In genomic region chr6:138146544-138146943, GRCh38 we compare ENCODE assay signal across 3 cellular contexts.
TF ChIP-seq lines count a peak whose summit lies in the region.

No MANE protein-coding gene starts in this region.

TF ChIP-seq in HepG2, 621 proteins besides CTCF, POLR2A, EP300 and RAD21 (continues in another document):
- TF ChIP-seq, protein P1, sequence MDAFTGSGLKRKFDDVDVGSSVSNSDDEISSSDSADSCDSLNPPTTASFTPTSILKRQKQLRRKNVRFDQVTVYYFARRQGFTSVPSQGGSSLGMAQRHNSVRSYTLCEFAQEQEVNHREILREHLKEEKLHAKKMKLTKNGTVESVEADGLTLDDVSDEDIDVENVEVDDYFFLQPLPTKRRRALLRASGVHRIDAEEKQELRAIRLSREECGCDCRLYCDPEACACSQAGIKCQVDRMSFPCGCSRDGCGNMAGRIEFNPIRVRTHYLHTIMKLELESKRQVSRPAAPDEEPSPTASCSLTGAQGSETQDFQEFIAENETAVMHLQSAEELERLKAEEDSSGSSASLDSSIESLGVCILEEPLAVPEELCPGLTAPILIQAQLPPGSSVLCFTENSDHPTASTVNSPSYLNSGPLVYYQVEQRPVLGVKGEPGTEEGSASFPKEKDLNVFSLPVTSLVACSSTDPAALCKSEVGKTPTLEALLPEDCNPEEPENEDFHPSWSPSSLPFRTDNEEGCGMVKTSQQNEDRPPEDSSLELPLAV (CRISPR knock-in tag; conservative IDR thresholded peaks at IDR 0.05; ENCODE audit: low read depth): no peak
- TF ChIP-seq ZBTB46 (CRISPR knock-in tag; IDR thresholded peaks at IDR 0.05; ENCODE audit: borderline replicate concordance) (no peak), FOXK2 (IDR thresholded peaks at IDR 0.05) (no peak), FOXA3 (CRISPR knock-in tag; IDR thresholded peaks at IDR 0.05) (no peak), FOXJ3 (CRISPR knock-in tag; IDR thresholded peaks at IDR 0.05; ENCODE audit: borderline replicate concordance) (no peak), ZFY (CRISPR knock-in tag; IDR thresholded peaks at IDR 0.05) (no peak), RFXAP (CRISPR knock-in tag; IDR thresholded peaks at IDR 0.05; ENCODE audit: borderline replicate concordance) (no peak), CHCHD3 (CRISPR knock-in tag; IDR thresholded peaks at IDR 0.05) (no peak), CERS6 (CRISPR knock-in tag; IDR thresholded peaks at IDR 0.05) (no peak), STAT6 (CRISPR knock-in tag; IDR thresholded peaks at IDR 0.05; ENCODE audit: borderline replicate concordance) (no peak), NBN (conservative IDR thresholded peaks at IDR 0.05) (no peak)

TF ChIP-seq in WTC11, 78 proteins besides CTCF, POLR2A, EP300 and RAD21:
- TF ChIP-seq IRF1 (CRISPR knock-in tag; IDR thresholded peaks at IDR 0.05) (no peak), ZNF416 (CRISPR knock-in tag; IDR thresholded peaks at IDR 0.05) (no peak), AFF4 (CRISPR knock-in tag; IDR thresholded peaks at IDR 0.05; ENCODE audit: borderline replicate concordance) (no peak)

TF ChIP-seq in H1, 55 proteins besides CTCF, POLR2A, EP300 and RAD21:
- peak; percentile 40 for TF ChIP-seq MAX (IDR thresholded peaks at IDR 0.05)
- no peak for TF ChIP-seq SRF (IDR thresholded peaks at IDR 0.05; ENCODE audit: low read depth, low read length)
- no peak for TF ChIP-seq BCL11A (IDR thresholded peaks at IDR 0.05; ENCODE audit: low read depth in 2 of 2, low read length in 2 of 2)
- TF ChIP-seq TAF1 (IDR thresholded peaks at IDR 0.05; ENCODE audit: low read depth, low read length): no peak
- TF ChIP-seq, protein P2, sequence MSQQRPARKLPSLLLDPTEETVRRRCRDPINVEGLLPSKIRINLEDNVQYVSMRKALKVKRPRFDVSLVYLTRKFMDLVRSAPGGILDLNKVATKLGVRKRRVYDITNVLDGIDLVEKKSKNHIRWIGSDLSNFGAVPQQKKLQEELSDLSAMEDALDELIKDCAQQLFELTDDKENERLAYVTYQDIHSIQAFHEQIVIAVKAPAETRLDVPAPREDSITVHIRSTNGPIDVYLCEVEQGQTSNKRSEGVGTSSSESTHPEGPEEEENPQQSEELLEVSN (IDR thresholded peaks at IDR 0.05): peak; percentile 81
- TF ChIP-seq KDM5A (IDR thresholded peaks at IDR 0.05; ENCODE audit: low read length): no peak
- TF ChIP-seq CEBPB (IDR thresholded peaks at IDR 0.05; ENCODE audit: low read depth, low read length): no peak
- no peak for TF ChIP-seq ASH2L (IDR thresholded peaks at IDR 0.05; ENCODE audit: low read length)
- TF ChIP-seq POLR2AphosphoS5 (IDR thresholded peaks at IDR 0.05; ENCODE audit: low read depth, low read length): no peak
- no peak for TF ChIP-seq TBP (IDR thresholded peaks at IDR 0.05; ENCODE audit: low read depth, low read length)
- TF ChIP-seq, protein P3, sequence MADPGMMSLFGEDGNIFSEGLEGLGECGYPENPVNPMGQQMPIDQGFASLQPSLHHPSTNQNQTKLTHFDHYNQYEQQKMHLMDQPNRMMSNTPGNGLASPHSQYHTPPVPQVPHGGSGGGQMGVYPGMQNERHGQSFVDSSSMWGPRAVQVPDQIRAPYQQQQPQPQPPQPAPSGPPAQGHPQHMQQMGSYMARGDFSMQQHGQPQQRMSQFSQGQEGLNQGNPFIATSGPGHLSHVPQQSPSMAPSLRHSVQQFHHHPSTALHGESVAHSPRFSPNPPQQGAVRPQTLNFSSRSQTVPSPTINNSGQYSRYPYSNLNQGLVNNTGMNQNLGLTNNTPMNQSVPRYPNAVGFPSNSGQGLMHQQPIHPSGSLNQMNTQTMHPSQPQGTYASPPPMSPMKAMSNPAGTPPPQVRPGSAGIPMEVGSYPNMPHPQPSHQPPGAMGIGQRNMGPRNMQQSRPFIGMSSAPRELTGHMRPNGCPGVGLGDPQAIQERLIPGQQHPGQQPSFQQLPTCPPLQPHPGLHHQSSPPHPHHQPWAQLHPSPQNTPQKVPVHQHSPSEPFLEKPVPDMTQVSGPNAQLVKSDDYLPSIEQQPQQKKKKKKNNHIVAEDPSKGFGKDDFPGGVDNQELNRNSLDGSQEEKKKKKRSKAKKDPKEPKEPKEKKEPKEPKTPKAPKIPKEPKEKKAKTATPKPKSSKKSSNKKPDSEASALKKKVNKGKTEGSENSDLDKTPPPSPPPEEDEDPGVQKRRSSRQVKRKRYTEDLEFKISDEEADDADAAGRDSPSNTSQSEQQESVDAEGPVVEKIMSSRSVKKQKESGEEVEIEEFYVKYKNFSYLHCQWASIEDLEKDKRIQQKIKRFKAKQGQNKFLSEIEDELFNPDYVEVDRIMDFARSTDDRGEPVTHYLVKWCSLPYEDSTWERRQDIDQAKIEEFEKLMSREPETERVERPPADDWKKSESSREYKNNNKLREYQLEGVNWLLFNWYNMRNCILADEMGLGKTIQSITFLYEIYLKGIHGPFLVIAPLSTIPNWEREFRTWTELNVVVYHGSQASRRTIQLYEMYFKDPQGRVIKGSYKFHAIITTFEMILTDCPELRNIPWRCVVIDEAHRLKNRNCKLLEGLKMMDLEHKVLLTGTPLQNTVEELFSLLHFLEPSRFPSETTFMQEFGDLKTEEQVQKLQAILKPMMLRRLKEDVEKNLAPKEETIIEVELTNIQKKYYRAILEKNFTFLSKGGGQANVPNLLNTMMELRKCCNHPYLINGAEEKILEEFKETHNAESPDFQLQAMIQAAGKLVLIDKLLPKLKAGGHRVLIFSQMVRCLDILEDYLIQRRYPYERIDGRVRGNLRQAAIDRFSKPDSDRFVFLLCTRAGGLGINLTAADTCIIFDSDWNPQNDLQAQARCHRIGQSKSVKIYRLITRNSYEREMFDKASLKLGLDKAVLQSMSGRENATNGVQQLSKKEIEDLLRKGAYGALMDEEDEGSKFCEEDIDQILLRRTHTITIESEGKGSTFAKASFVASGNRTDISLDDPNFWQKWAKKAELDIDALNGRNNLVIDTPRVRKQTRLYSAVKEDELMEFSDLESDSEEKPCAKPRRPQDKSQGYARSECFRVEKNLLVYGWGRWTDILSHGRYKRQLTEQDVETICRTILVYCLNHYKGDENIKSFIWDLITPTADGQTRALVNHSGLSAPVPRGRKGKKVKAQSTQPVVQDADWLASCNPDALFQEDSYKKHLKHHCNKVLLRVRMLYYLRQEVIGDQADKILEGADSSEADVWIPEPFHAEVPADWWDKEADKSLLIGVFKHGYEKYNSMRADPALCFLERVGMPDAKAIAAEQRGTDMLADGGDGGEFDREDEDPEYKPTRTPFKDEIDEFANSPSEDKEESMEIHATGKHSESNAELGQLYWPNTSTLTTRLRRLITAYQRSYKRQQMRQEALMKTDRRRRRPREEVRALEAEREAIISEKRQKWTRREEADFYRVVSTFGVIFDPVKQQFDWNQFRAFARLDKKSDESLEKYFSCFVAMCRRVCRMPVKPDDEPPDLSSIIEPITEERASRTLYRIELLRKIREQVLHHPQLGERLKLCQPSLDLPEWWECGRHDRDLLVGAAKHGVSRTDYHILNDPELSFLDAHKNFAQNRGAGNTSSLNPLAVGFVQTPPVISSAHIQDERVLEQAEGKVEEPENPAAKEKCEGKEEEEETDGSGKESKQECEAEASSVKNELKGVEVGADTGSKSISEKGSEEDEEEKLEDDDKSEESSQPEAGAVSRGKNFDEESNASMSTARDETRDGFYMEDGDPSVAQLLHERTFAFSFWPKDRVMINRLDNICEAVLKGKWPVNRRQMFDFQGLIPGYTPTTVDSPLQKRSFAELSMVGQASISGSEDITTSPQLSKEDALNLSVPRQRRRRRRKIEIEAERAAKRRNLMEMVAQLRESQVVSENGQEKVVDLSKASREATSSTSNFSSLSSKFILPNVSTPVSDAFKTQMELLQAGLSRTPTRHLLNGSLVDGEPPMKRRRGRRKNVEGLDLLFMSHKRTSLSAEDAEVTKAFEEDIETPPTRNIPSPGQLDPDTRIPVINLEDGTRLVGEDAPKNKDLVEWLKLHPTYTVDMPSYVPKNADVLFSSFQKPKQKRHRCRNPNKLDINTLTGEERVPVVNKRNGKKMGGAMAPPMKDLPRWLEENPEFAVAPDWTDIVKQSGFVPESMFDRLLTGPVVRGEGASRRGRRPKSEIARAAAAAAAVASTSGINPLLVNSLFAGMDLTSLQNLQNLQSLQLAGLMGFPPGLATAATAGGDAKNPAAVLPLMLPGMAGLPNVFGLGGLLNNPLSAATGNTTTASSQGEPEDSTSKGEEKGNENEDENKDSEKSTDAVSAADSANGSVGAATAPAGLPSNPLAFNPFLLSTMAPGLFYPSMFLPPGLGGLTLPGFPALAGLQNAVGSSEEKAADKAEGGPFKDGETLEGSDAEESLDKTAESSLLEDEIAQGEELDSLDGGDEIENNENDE (IDR thresholded peaks at IDR 0.05; ENCODE audit: insufficient replicate concordance, low read length): no peak
- TF ChIP-seq SP1 (IDR thresholded peaks at IDR 0.05; ENCODE audit: low read depth, low read length): no peak
